ENCODE assay signal across 8 cellular contexts in genomic region chr2:190881480-190882326, GRCh38. TPM values are rescaled to one million over a fixed set of nuclear protein-coding genes. Genes with fewer than 3 reads are reported as not detected.
DNase-seq lines count a peak whose midpoint lies in the region; ATAC-seq and TF ChIP-seq lines count a peak whose summit lies in the region.

No MANE protein-coding gene starts in this region.

- H3K9ac ChIP-seq in Karpas-422 (ENCODE audit: low read length): peak overlapping the region; percentile 89

- peaks cover 47% of the 10 kb centered on the region for H3K36me3 ChIP-seq in DOHH2 (ENCODE audit: control insufficient read depth, low read length)
- H3K36me3 ChIP-seq in Karpas-422 (ENCODE audit: insufficient read depth, low read length): peaks cover 7% of the 10 kb centered on the region; the same call in 1 of the 2 replicates
- H3K36me3 ChIP-seq in neutrophil: no peaks in the 10 kb centered on the region
- H3K36me3 ChIP-seq in suprapubic skin: no peaks in the 10 kb centered on the region

- no peaks in the 10 kb centered on the region for H3K27me3 ChIP-seq in DOHH2 (ENCODE audit: control insufficient read depth, low read length)
- H3K27me3 ChIP-seq in Karpas-422 (ENCODE audit: low read length): no peaks in the 10 kb centered on the region
- no peaks in the 10 kb centered on the region for H3K27me3 ChIP-seq in foreskin keratinocyte
- no peaks in the 10 kb centered on the region for H3K27me3 ChIP-seq in neutrophil
- H3K27me3 ChIP-seq in suprapubic skin: no peaks in the 10 kb centered on the region

- no peak for TF ChIP-seq CTCF in DOHH2 (IDR thresholded peaks at IDR 0.05; ENCODE audit: low read depth, low read length, poor library complexity, severe bottlenecking)
- TF ChIP-seq CTCF in foreskin keratinocyte (conservative IDR thresholded peaks at IDR 0.05): no peak
- no peak for TF ChIP-seq CTCF in neutrophil (IDR thresholded peaks at IDR 0.05)
- TF ChIP-seq CTCF in suprapubic skin (IDR thresholded peaks at IDR 0.05): no peak

- H3K27ac ChIP-seq in DOHH2 (ENCODE audit: low read depth, low read length) (peak overlapping the region; percentile 88), Karpas-422 (ENCODE audit: low read length) (peak overlapping the region; percentile 80), foreskin keratinocyte (peak overlapping the region; percentile 73), neutrophil (peak overlapping the region; percentile 89), suprapubic skin (peak overlapping the region; percentile 96)

- ATAC-seq in GM21825 (IDR thresholded peaks at IDR 0.05; ENCODE audit: unreplicated experiment) (peak; percentile 54), foreskin keratinocyte (peak; percentile 53)

- peak overlapping the region; percentile 34; the same call in 1 of the 2 replicates for H2AFZ ChIP-seq in Karpas-422 (ENCODE audit: low read length)

- H3K4me1 ChIP-seq in DOHH2 (ENCODE audit: control insufficient read depth, low read length): peaks cover 53% of the 10 kb centered on the region
- peaks cover 51% of the 10 kb centered on the region for H3K4me1 ChIP-seq in Karpas-422 (ENCODE audit: low read length)
- H3K4me1 ChIP-seq in foreskin keratinocyte: peaks cover 25% of the 10 kb centered on the region
- peaks cover 22 to 31% of the 10 kb centered on the region in 2 experiments for H3K4me1 ChIP-seq in neutrophil (ENCODE audit: control insufficient read depth in 1 of 2, insufficient read depth in 1 of 2, low read depth in 1 of 2, low read length in 1 of 2)
- peaks cover 44% of the 10 kb centered on the region for H3K4me1 ChIP-seq in suprapubic skin

- H3K9me3 ChIP-seq in DOHH2 (ENCODE audit: control insufficient read depth, insufficient read depth, low read length) (no peaks in the 10 kb centered on the region), Karpas-422 (ENCODE audit: low read length) (no peaks in the 10 kb centered on the region), neutrophil (no peaks in the 10 kb centered on the region), suprapubic skin (no peaks in the 10 kb centered on the region)

- H4K20me1 ChIP-seq in DOHH2 (ENCODE audit: control insufficient read depth, insufficient read depth, low read depth, low read length) (peaks cover 27% of the 10 kb centered on the region), Karpas-422 (ENCODE audit: insufficient read depth, low read depth, low read length) (peaks cover 22% of the 10 kb centered on the region)

- DNase-seq in Karpas-422 (peak; percentile 94), foreskin keratinocyte (peak; percentile 73 to 84), suprapubic skin (ENCODE audit: low spot score in 2 of 2) (peak; percentile 78 to 86)
- DNase-seq in activated effector memory CD4-positive, alpha-beta T cell treated with anti-CD3 and anti-CD28 coated beads, Interleukin-2, amount 50 U/mL, for 16 hours: peak; percentile 90

- peaks cover 11% of the 10 kb centered on the region for H3F3A ChIP-seq in DOHH2 (ENCODE audit: control insufficient read depth, insufficient read depth)

- TF ChIP-seq EP300 in suprapubic skin (IDR thresholded peaks at IDR 0.05): no peak

- TF ChIP-seq POLR2A in Raji (IDR thresholded peaks at IDR 0.05; ENCODE audit: insufficient read depth, low read depth, low read length): peak; percentile 65; the same call in 1 of the 2 replicates
- TF ChIP-seq POLR2A in suprapubic skin (IDR thresholded peaks at IDR 0.05): no peak

- no peaks in the 10 kb centered on the region for H3K9me2 ChIP-seq in DOHH2 (replicated peaks; ENCODE audit: control insufficient read depth, low read length)
- H3K9me2 ChIP-seq in Karpas-422 (replicated peaks; ENCODE audit: insufficient read depth, low read length): no peaks in the 10 kb centered on the region

- peaks cover 68% of the 10 kb centered on the region for H3K79me2 ChIP-seq in DOHH2 (ENCODE audit: control insufficient read depth, low read length)
- H3K79me2 ChIP-seq in Karpas-422 (ENCODE audit: low read length): peaks cover 60% of the 10 kb centered on the region

- H3K4me3 ChIP-seq in DOHH2 (ENCODE audit: low read length) (peak overlapping the region; percentile 100), Karpas-422 (ENCODE audit: low read length) (peak overlapping the region; percentile 89), neutrophil (ENCODE audit: low read depth in 1 of 2, low read length in 1 of 2) (peak overlapping the region; percentile 73 to 96), suprapubic skin (peak overlapping the region; percentile 98)

- H3K4me2 ChIP-seq in DOHH2 (ENCODE audit: low read length): peak overlapping the region; percentile 97
- peak overlapping the region; percentile 88 for H3K4me2 ChIP-seq in Karpas-422 (ENCODE audit: low read depth, low read length, poor library complexity, severe bottlenecking)

- under 1% methylated on average over 47 of the region's 56 CpGs for WGBS in suprapubic skin

RNA-seq across cellular contexts. Expression of gene GLS, which starts 1.1 kb away (rescaled TPM):
- 159 and 283 TPM in 2 replicates for total RNA-seq in Karpas-422 (2014; rRNA removed; shearing (Covaris generic); ENCODE audit: low replicate concordance)
- total RNA-seq in foreskin keratinocyte (75.9 and 94.3 TPM in 2 replicates), suprapubic skin (100 to 1,000 TPM in 1 of 4 donors, 10 to 100 TPM in 3; 60.6 to 128 (median 75.7) TPM)
- 15.7 and 17.1 TPM in 2 replicates for polyA plus RNA-seq in foreskin keratinocyte

Comparison
In these comparisons a context has a peak if more than half of its experiments do, and no peak if none do; other contexts are left out.
1. Peak in every context shown above with its lines: DNase-seq, ATAC-seq, H3K4me3 ChIP-seq and H3K27ac ChIP-seq.